ENCODE assay signal across 8 cellular contexts in genomic region chr18:23237524-23238151, GRCh38.
A peak's percentile ranks its signal among the peaks of the same experiment; 100 is the strongest.
DNase-seq lines count a peak whose midpoint lies in the region; ATAC-seq, FAIRE-seq and TF ChIP-seq lines count a peak whose summit lies in the region.

No MANE protein-coding gene starts in this region.

- no peak for FAIRE-seq in bronchial epithelial cell (lab: Jason Lieb, UNC)

- no peak for TF ChIP-seq CTCF in Panc1 (IDR thresholded peaks at IDR 0.05)
- TF ChIP-seq CTCF in bronchial epithelial cell (IDR thresholded peaks at IDR 0.05; ENCODE audit: insufficient read depth, low read length, severe bottlenecking), result peak; percentile 31

- H3K9me3 ChIP-seq in Panc1 (ENCODE audit: control insufficient read depth, insufficient read depth, low read depth, low read length), result no peaks in the 10 kb centered on the region

- CTCF ChIA-PET in Panc1 (lab: Charles Lee), result no interaction called here

- in situ Hi-C loops in Panc1 (cut with HindIII; ENCODE audit: low pct_unique_long_range_greater_than_20kb, low sequenced_read_pairs), result no loop called here

- DNase-seq in Panc1 (ENCODE audit: low read depth, low spot score) (no peak), bronchial epithelial cell (ENCODE audit: low read depth) (peak; percentile 46), left lobe of liver (ENCODE audit: low spot score) (peak; percentile 75), cerebellum (ENCODE audit: low spot score) (no peak), NCI-H82 (lab: John Stamatoyannopoulos, UW) (no peak)
- DNase-seq in stimulated activated CD4-positive, alpha-beta T cell treated with anti-CD3 and anti-CD28 coated beads, TNF-alpha, amount 100 ng/mL, for 48 hours (ENCODE audit: low read depth in 3 of 3), result peak; percentile 25 to 54 (median 44)

- no peaks in the 10 kb centered on the region; the same call in 1 of the 2 replicates for H3K36me3 ChIP-seq in Panc1 (ENCODE audit: control insufficient read depth, insufficient read depth, low read length)
- H3K36me3 ChIP-seq in bronchial epithelial cell (ENCODE audit: control insufficient read depth, insufficient read depth, low read length), result no peaks in the 10 kb centered on the region

- POLR2A ChIA-PET in Panc1 (lab: Charles Lee), result no interaction called here

- BruUV-seq in Panc1 (replicated peaks; lab: Mats Ljungman, UMichigan), result no TSS peak

- H3K27me3 ChIP-seq in Panc1 (ENCODE audit: control insufficient read depth, insufficient read depth, low read length) (no peaks in the 10 kb centered on the region), bronchial epithelial cell (ENCODE audit: control insufficient read depth, insufficient read depth, low read length) (no peaks in the 10 kb centered on the region)

- intact Hi-C loops in Panc1 (cut with micrococcal nuclease; ENCODE audit: unreplicated experiment), result no loop called here

- no peaks in the 10 kb centered on the region; the same call in 1 of the 2 replicates for H3K4me1 ChIP-seq in Panc1 (ENCODE audit: control insufficient read depth, insufficient read depth, low read length)

- no peak overlapping the region for H3K4me3 ChIP-seq in Panc1 (ENCODE audit: low read depth in 2 of 2, low read length in 2 of 2)
- H3K4me3 ChIP-seq in bronchial epithelial cell (ENCODE audit: low read depth, low read length), result peak overlapping the region; percentile 23

- H3K27ac ChIP-seq in Panc1 (ENCODE audit: low read length), result no peak overlapping the region

- ATAC-seq in GM18502 (IDR thresholded peaks at IDR 0.05; ENCODE audit: poor library complexity, unreplicated experiment), result peak; percentile 73
- ATAC-seq in HG02588 (IDR thresholded peaks at IDR 0.05; ENCODE audit: unreplicated experiment), result peak; percentile 61
- peak; percentile 49 for ATAC-seq in Panc1
- peak; percentile 84 for ATAC-seq in left lobe of liver

Comparison
In these comparisons a context has a peak if more than half of its experiments do, and no peak if none do; other contexts are left out.
1. DNase-seq: peak in bronchial epithelial cell (single experiment), left lobe of liver (single experiment) and stimulated activated CD4-positive, alpha-beta T cell treated with anti-CD3 and anti-CD28 coated beads, TNF-alpha, amount 100 ng/mL, for 48 hours (3 of 3); none in Panc1 (single experiment), cerebellum (single experiment) and NCI-H82 (single experiment).
2. Peak in every context shown above with its lines, with median percentiles within 50 percentile points of each other: ATAC-seq.